Comparison of ENCODE assay signal across 23 cellular contexts in the genomic region with DNA sequence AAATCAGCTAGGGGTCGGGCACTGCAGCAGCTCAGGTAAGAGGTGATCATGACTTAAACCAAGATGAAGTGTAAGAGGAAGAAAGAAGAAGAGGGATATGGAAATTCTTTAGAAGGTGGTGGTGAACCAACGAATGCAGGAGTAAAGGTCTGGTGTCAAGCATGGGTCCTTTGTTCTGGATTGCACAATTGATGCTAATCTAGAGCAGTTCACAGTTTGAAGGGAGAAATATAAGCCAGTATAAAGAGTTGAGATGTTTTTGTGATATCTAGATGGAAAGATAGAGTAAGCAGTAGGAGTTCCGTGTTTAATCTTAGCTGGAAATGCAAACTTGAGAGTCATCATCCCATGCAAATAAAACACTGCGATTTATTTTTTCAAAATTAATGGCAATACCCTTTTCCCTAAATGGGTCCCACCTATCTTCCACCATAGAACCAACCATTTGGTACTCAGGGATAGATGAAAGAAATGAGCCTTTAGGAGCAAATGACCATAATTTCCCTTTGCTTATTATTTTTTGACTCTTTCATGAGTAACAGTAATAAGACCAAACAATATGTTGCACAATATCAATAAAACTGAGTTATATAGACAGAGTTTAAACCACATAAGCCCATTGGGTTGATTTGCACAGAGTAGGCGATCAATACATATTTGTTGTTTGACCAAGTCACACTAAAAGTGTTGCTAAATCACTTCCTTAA. TPM values are rescaled to one million over a fixed set of nuclear protein-coding genes. Genes with fewer than 3 reads are reported as not detected.
DNase-seq lines count a peak whose midpoint lies in the region; ATAC-seq, FAIRE-seq and TF ChIP-seq lines count a peak whose summit lies in the region.
"Had no signal": no experiment of that assay in that cellular context is flagged by ENCODE, and none has a peak within 500 bp of the region (broad histone marks: within the 10 kb centered on the region; RNA-seq: fewer than 3 reads in every experiment).

No MANE protein-coding gene starts in this region.

- H2AFZ ChIP-seq in OCI-LY7 (ENCODE audit: low read length) = 0 out of 2 replicates have a peak overlapping the region, but pooled peaks have one; percentile 3
- no peak overlapping the region for H2AFZ ChIP-seq in trophoblast cell (ENCODE audit: insufficient read depth, low read length, poor library complexity)

- no peak for ATAC-seq in left cardiac atrium

- H3K27ac ChIP-seq in left ventricle myocardium inferior (replicated peaks) (peak overlapping the region; percentile 83), OCI-LY7 (ENCODE audit: low read depth, low read length, poor library complexity, severe bottlenecking) (no peak overlapping the region), trophoblast cell (ENCODE audit: low read depth, low read length) (no peak overlapping the region)
- H3K27ac ChIP-seq: A549, Peyer's patch, SJSA1 had no signal

- H3K36me3 ChIP-seq in left ventricle myocardium inferior (no peaks in the 10 kb centered on the region), OCI-LY7 (ENCODE audit: insufficient read depth, low read length) (no peaks in the 10 kb centered on the region), trophoblast cell (ENCODE audit: control insufficient read depth in 1 of 2, insufficient read depth in 2 of 2, low read length in 2 of 2) (no peaks in the 10 kb centered on the region)
- H3K36me3 ChIP-seq: BE2C, Peyer's patch, SJSA1 had no signal

- H3K9me3 ChIP-seq in left ventricle myocardium inferior (replicated peaks) (no peaks in the 10 kb centered on the region), OCI-LY7 (ENCODE audit: low read length) (no peaks in the 10 kb centered on the region), trophoblast cell (ENCODE audit: insufficient read depth, low read depth, low read length) (no peaks in the 10 kb centered on the region)
- H3K9me3 ChIP-seq: A549, BE2C, Peyer's patch, SJSA1 had no signal

- H4K12ac ChIP-seq in trophoblast cell (ENCODE audit: low read depth, low read length) = no peak overlapping the region

- no peak overlapping the region for H2BK12ac ChIP-seq in trophoblast cell (ENCODE audit: low read length)

- no peak overlapping the region for H3K23ac ChIP-seq in trophoblast cell (ENCODE audit: low read length)

- H2BK5ac ChIP-seq in trophoblast cell (ENCODE audit: low read depth, low read length, poor library complexity) = no peak overlapping the region

- intact Hi-C loops in left ventricle myocardium inferior (cut with micrococcal nuclease) = loop anchor here (10.0 kb wide), 1 partner anchor 54 kb away; no protein-coding TSS in a partner anchor
- intact Hi-C loops in left cardiac atrium (cut with DNase I) = no loop called here
- intact Hi-C loops in OCI-LY7 (cut with micrococcal nuclease; ENCODE audit: unreplicated experiment) = no loop called here

- H3K4me3 ChIP-seq in left ventricle myocardium inferior (no peak overlapping the region), OCI-LY7 (ENCODE audit: low read depth, low read length, poor library complexity, severe bottlenecking) (no peak overlapping the region), trophoblast cell (ENCODE audit: low read depth, low read length) (no peak overlapping the region)
- H3K4me3 ChIP-seq: A549, Peyer's patch, SJSA1 had no signal

- TF ChIP-seq CTCF in left ventricle myocardium inferior (IDR thresholded peaks at IDR 0.05; ENCODE audit: borderline replicate concordance) (no peak), OCI-LY7 (conservative IDR thresholded peaks at IDR 0.05; ENCODE audit: low read length) (no peak), GM20000 (IDR thresholded peaks at IDR 0.05; ENCODE audit: extremely low read depth, missing control alignments) (no peak)

- BruUV-seq in OCI-LY7 (replicated peaks; lab: Mats Ljungman, UMichigan) = no TSS peak

- H3K14ac ChIP-seq in trophoblast cell (ENCODE audit: low read length) = no peak overlapping the region

- no peak overlapping the region for H3K4me2 ChIP-seq in OCI-LY7 (ENCODE audit: low read length)
- no peak overlapping the region for H3K4me2 ChIP-seq in trophoblast cell (ENCODE audit: low read length)
- H3K4me2 ChIP-seq: A549 had no signal

- no peaks in the 10 kb centered on the region for H3K9me2 ChIP-seq in OCI-LY7 (ENCODE audit: insufficient read depth, low read length)

- H3K27me3 ChIP-seq in left ventricle myocardium inferior (ENCODE audit: low read depth) = no peaks in the 10 kb centered on the region
- no peaks in the 10 kb centered on the region for H3K27me3 ChIP-seq in trophoblast cell (ENCODE audit: insufficient read depth, low read length)
- H3K27me3 ChIP-seq: BE2C, Peyer's patch, SJSA1 had no signal

- no peak overlapping the region for H2AK5ac ChIP-seq in trophoblast cell (ENCODE audit: low read length)

- H3K4ac ChIP-seq in trophoblast cell (ENCODE audit: low read depth, low read length) = no peak overlapping the region

- WGBS in trophoblast cell (ENCODE audit: extremely low coverage, insufficient coverage, insufficient read length) = no CpG with 5 or more reads among the region's 5 CpGs

- H3K79me2 ChIP-seq in OCI-LY7 (ENCODE audit: insufficient read depth, low read depth, low read length) (no peaks in the 10 kb centered on the region), trophoblast cell (ENCODE audit: control insufficient read depth, insufficient read depth, low read length, poor library complexity) (no peaks in the 10 kb centered on the region)

- H3K9ac ChIP-seq in trophoblast cell (ENCODE audit: low read length) = no peak overlapping the region

- no peak overlapping the region for H2BK120ac ChIP-seq in trophoblast cell (ENCODE audit: insufficient read depth, low read length, poor library complexity)

- no peak overlapping the region for H4K91ac ChIP-seq in trophoblast cell (ENCODE audit: low read depth, low read length)

- peaks cover 69% of the 10 kb centered on the region for H3K4me1 ChIP-seq in left ventricle myocardium inferior
- H3K4me1 ChIP-seq in OCI-LY7 (ENCODE audit: insufficient read depth, low read length, poor library complexity, severe bottlenecking) = peaks cover 6% of the 10 kb centered on the region
- peaks cover 0 to 2% of the 10 kb centered on the region in 2 experiments for H3K4me1 ChIP-seq in trophoblast cell (ENCODE audit: control insufficient read depth in 1 of 2, insufficient read depth in 2 of 2, low read length in 2 of 2)
- H3K4me1 ChIP-seq: A549, Peyer's patch, SJSA1 had no signal

- FAIRE-seq in urothelium cell line (lab: Jason Lieb, UNC) = peak; percentile 53
- FAIRE-seq in GM19239 (lab: Jason Lieb, UNC) = no peak
- FAIRE-seq: A549 had no signal

- no peaks in the 10 kb centered on the region for H3K79me1 ChIP-seq in trophoblast cell (ENCODE audit: low read length)

- H4K8ac ChIP-seq in trophoblast cell (ENCODE audit: low read depth, low read length) = no peak overlapping the region

- DNase-seq in left ventricle myocardium inferior (no peak), left cardiac atrium (no peak), OCI-LY7 (ENCODE audit: low spot score) (no peak), trophoblast cell (peak; percentile 35 to 72), urothelium cell line (ENCODE audit: low spot score) (no peak), GM19239 (ENCODE audit: insufficient read length, low spot score) (no peak), GM20000 (ENCODE audit: low spot score) (no peak), NCI-H128 (lab: John Stamatoyannopoulos, UW; ENCODE audit: unreplicated experiment) (no peak)
- DNase-seq: BE2C; CD4-positive, CD25-positive, alpha-beta regulatory T cell; DMS79; H9; HFFc6; KG1; NCI-H1105 treated with DMSO at 0.1 percent for 48 hours; NCI-H1694; NCI-H2081; NCI-H2171; NCI-H345; NCI-H524 treated with DMSO at 0.1 percent for 48 hours; Peyer's patch had no signal

- CTCF ChIA-PET in OCI-LY7 (lab: Charles Lee; ENCODE audit: unreplicated experiment) = no interaction called here

- no peaks in the 10 kb centered on the region for H4K20me1 ChIP-seq in OCI-LY7 (ENCODE audit: insufficient read depth, low read length)

- POLR2A ChIA-PET in OCI-LY7 (lab: Charles Lee) = interaction anchor here (0.8 to 1.2 kb wide), 2 partner anchors 47 to 83 kb away, joined by 3 to 5 read pairs; no protein-coding TSS in a partner anchor

- H3K18ac ChIP-seq in trophoblast cell (ENCODE audit: low read length) = no peak overlapping the region

RNA-seq across cellular contexts. Expression of a gene that starts 15.0 kb away (rescaled TPM):
- 497 TPM for total RNA-seq in left ventricle myocardium inferior
- 1,000 to 10,000 TPM; 1,159 to 1,325 TPM for total RNA-seq in left cardiac atrium
- 0.10 TPM in 1 of 2 replicates, not detected in the other for total RNA-seq in OCI-LY7 (2014; rRNA removed; shearing (Covaris generic))
- total RNA-seq in OCI-LY7 (2022) = not detected in 2 replicates
- polyA plus RNA-seq in trophoblast cell (2013) = 0.39 and 0.45 TPM in 2 replicates
- total RNA-seq: H9, SJSA1 had no signal

RNA-seq across cellular contexts. Expression of a gene that starts 37.7 kb away (rescaled TPM):
- 0.14 TPM for total RNA-seq in left ventricle myocardium inferior
- total RNA-seq in left cardiac atrium = under 1 TPM; 0.18 to 0.44 TPM
- total RNA-seq in OCI-LY7 (2014; rRNA removed; shearing (Covaris generic)) = 1.8 and 1.9 TPM in 2 replicates
- 1.7 and 3.3 TPM in 2 replicates for total RNA-seq in OCI-LY7 (2022)
- polyA plus RNA-seq in trophoblast cell (2013) = 42.0 and 49.0 TPM in 2 replicates
- total RNA-seq: H9, HFFc6, SJSA1 had no signal

RNA-seq across cellular contexts. Expression of a gene that starts 57.3 kb away (rescaled TPM):
- total RNA-seq in left ventricle myocardium inferior = 5.0 TPM
- total RNA-seq in left cardiac atrium = 10 to 100 TPM in 1 of 2 donors, 1 to 10 TPM in 1; 5.4 to 11.8 TPM
- total RNA-seq in OCI-LY7 (2014; rRNA removed; shearing (Covaris generic)) = not detected in 2 replicates
- not detected in 2 replicates for total RNA-seq in OCI-LY7 (2022)
- polyA plus RNA-seq in trophoblast cell (2013) = 9.3 and 10.1 TPM in 2 replicates
- total RNA-seq: CD4-positive, CD25-positive, alpha-beta regulatory T cell; H9; HFFc6 had no signal
- polyA plus RNA-seq: A549; CD4-positive, CD25-positive, alpha-beta regulatory T cell had no signal

Comparison
In these comparisons a context has a peak if more than half of its experiments do, and no peak if none do; other contexts are left out.
1. DNase-seq: peak in trophoblast cell (2 of 2); none in left ventricle myocardium inferior (single experiment), left cardiac atrium (single experiment), OCI-LY7 (single experiment), urothelium cell line (single experiment), GM19239 (single experiment), GM20000 (single experiment) and NCI-H128 (single experiment).
2. RNA of a gene that starts 15.0 kb away (total RNA-seq): 1,159 to 1,325 TPM in left cardiac atrium and 497 TPM in left ventricle myocardium inferior (single experiment); 0.10 TPM in OCI-LY7; every median in the first group is over 100 times any median in the second.